In genomic region chr15:43133429-43134156, GRCh38 we compare ENCODE assay signal across 8 cellular contexts. TPM values are rescaled to one million over a fixed set of nuclear protein-coding genes. Genes with fewer than 3 reads are reported as not detected.
DNase-seq lines count a peak whose midpoint lies in the region; ATAC-seq lines count a peak whose summit lies in the region.

TSS of gene TMEM62 (plus strand) at chr15:43133586. CDS start at chr15:43133803, 217 bp downstream.

- DNase-seq in NCI-H1092 (lab: John Stamatoyannopoulos, UW): peak; percentile 26
- DNase-seq in T-helper 9 cell: peak; percentile 45
- peak; percentile 74 for DNase-seq in astrocyte of the hippocampus (ENCODE audit: low read depth, low spot score)
- peak; percentile 57 to 62 for DNase-seq in hippocampal formation (lab: John Stamatoyannopoulos, UW)
- DNase-seq in renal cortical epithelial cell (ENCODE audit: low read depth): peak; percentile 54
- DNase-seq in NCI-H128 (lab: John Stamatoyannopoulos, UW; ENCODE audit: unreplicated experiment): no peak

- ATAC-seq in GM18498 (IDR thresholded peaks at IDR 0.05; ENCODE audit: unreplicated experiment): peak; percentile 91
- peak; percentile 92 for ATAC-seq in HG02588 (IDR thresholded peaks at IDR 0.05; ENCODE audit: unreplicated experiment)

RNA-seq across cellular contexts. Expression of gene TMEM62, which starts in this region (rescaled TPM):
- 23.4 and 37.0 TPM in 2 replicates for total RNA-seq in renal cortical epithelial cell
